Comparison of ENCODE assay signal across 16 cellular contexts in the genomic region with DNA sequence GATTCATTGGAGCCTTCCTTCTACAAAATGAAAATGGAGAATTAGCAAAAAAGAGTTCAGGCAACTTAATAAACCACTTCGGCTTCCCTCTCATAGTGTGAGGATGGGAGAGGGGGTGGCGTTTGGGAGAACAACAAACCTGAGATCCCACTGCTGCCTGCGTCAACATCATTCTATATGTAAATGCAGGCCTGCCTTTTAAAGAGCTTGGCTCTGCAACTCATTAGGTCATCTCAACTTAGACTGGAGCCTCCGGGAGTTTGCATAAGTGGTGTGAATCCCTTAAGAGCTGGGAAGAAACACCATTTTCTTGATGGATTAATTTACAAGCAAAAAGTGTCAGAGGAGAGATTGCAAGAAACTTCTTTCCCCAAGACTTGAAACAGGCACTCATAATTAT.
DNase-seq lines count a peak whose midpoint lies in the region; ATAC-seq and TF ChIP-seq lines count a peak whose summit lies in the region.
"Had no signal": no experiment of that assay in that cellular context is flagged by ENCODE, and none has a peak within 500 bp of the region (broad histone marks: within the 10 kb centered on the region; RNA-seq: fewer than 3 reads in every experiment).

No MANE protein-coding gene starts in this region.

- H3K27ac ChIP-seq in H9 (ENCODE audit: insufficient read length, low read depth, low read length) (no peak overlapping the region), iPS-20b (ENCODE audit: low read length) (no peak overlapping the region)
- H3K27ac ChIP-seq: HL-60 had no signal

- no peaks in the 10 kb centered on the region; a peak in 1 of 7 replicates for H3K36me3 Mint-ChIP-seq in H9 (ENCODE audit: insufficient read depth in 1 of 3, low read depth in 3 of 3)
- no peaks in the 10 kb centered on the region for H3K36me3 Mint-ChIP-seq in WTC11

- peak; percentile 29 for DNase-seq in H9
- no peak for DNase-seq in WTC11 (ENCODE audit: low spot score)
- DNase-seq in DMS53 (lab: John Stamatoyannopoulos, UW) = no peak
- DNase-seq: C1 segment of cervical spinal cord; Calu3; CD4-positive, alpha-beta T cell; DMS 273 treated with DMSO at 0.1 percent for 48 hours; DMS79 had no signal

- no peak overlapping the region for H3K9ac ChIP-seq in H9 (ENCODE audit: extremely low read depth, insufficient read length, low read length)
- 0 out of 2 replicates have a peak overlapping the region, but pooled peaks have one; percentile 28 for H3K9ac ChIP-seq in iPS-20b (ENCODE audit: low read depth, low read length)

- no peak overlapping the region for H3K4ac ChIP-seq in H9 (ENCODE audit: low read depth, low read length)

- H3K27ac Mint-ChIP-seq in H9 (no peak overlapping the region), WTC11 (peak overlapping the region; percentile 11; the same call in 1 of the 2 replicates)
- H3K27ac Mint-ChIP-seq: B cell; CD4-positive, alpha-beta T cell had no signal

- POLR2A ChIA-PET in WTC11 (lab: Charles Lee) = interaction anchor here (0.9 kb wide), 1 partner anchor 33 kb away, joined by 4 read pairs; no protein-coding TSS in a partner anchor

- H3T11ph ChIP-seq in H9 (ENCODE audit: low read length) = no peak overlapping the region

- peaks cover 8% of the 10 kb centered on the region; the same call in 1 of the 2 replicates for H3K4me1 ChIP-seq in H9 (ENCODE audit: insufficient read depth, low read length)
- peaks cover 9% of the 10 kb centered on the region for H3K4me1 ChIP-seq in iPS-20b (ENCODE audit: insufficient read depth, low read length)
- H3K4me1 ChIP-seq: HAP-1 had no signal

- no peak overlapping the region for H3K4me3 ChIP-seq in iPS-20b (ENCODE audit: low read length)
- H3K4me3 ChIP-seq: HAP-1, K562 had no signal

- 0 out of 5 replicates have a peak overlapping the region, but pooled peaks of 1 of the 2 experiments have one; percentile 9 for H3K4me3 Mint-ChIP-seq in H9
- H3K4me3 Mint-ChIP-seq in WTC11 = no peak overlapping the region
- H3K4me3 Mint-ChIP-seq: B cell; CD4-positive, alpha-beta T cell had no signal

- CTCF ChIA-PET in WTC11 (lab: Charles Lee) = no interaction called here

- H2AK5ac ChIP-seq in H9 (ENCODE audit: insufficient read length, low read length) = no peak overlapping the region

- no peak overlapping the region for H3K56ac ChIP-seq in H9 (ENCODE audit: insufficient read length, low read depth, low read length)

- WGBS in H9 (ENCODE audit: extremely low coverage, insufficient read length, low lambda C conversion rate) = no CpG with 5 or more reads among the region's 4 CpGs

- no peaks in the 10 kb centered on the region for H3K27me3 ChIP-seq in H9 (ENCODE audit: insufficient read depth, low read length)
- H3K27me3 ChIP-seq in iPS-20b (ENCODE audit: insufficient read depth, low read length) = no peaks in the 10 kb centered on the region

- no peaks in the 10 kb centered on the region for H3K9me3 ChIP-seq in H9 (ENCODE audit: control insufficient read depth, low read depth, low read length)
- H3K9me3 ChIP-seq in iPS-20b (ENCODE audit: insufficient read depth, low read depth, low read length) = no peaks in the 10 kb centered on the region
- H3K9me3 ChIP-seq: HAP-1 had no signal

- no peak overlapping the region for H4K8ac ChIP-seq in H9 (replicated peaks; ENCODE audit: insufficient read length, low read depth, low read length)

- no peaks in the 10 kb centered on the region for H3K36me3 ChIP-seq in iPS-20b (ENCODE audit: insufficient read depth, low read depth, low read length)
- H3K36me3 ChIP-seq: HAP-1 had no signal

- no peaks in the 10 kb centered on the region for H3K79me2 ChIP-seq in H9 (ENCODE audit: insufficient read depth, low read length)

- no peak overlapping the region for H2BK120ac ChIP-seq in H9 (ENCODE audit: low read depth, low read length, poor library complexity, severe bottlenecking)

- no peaks in the 10 kb centered on the region for H4K20me1 ChIP-seq in H9 (ENCODE audit: control insufficient read depth, insufficient read depth, insufficient read length)

- no peak overlapping the region for H3K18ac ChIP-seq in H9 (ENCODE audit: insufficient read length, low read depth, low read length)

- H3K9me3 Mint-ChIP-seq in H9 (no peaks in the 10 kb centered on the region), WTC11 (peaks cover 2% of the 10 kb centered on the region)
- H3K9me3 Mint-ChIP-seq: CD4-positive, alpha-beta T cell had no signal

- H2AFZ ChIP-seq in H9 (ENCODE audit: low read length) = no peak overlapping the region

- no peak overlapping the region for H2BK15ac ChIP-seq in H9 (ENCODE audit: low read depth, low read length)

- no peak overlapping the region for H4K5ac ChIP-seq in H9 (ENCODE audit: insufficient read length, low read depth, low read length)

- ATAC-seq in WTC11 (peak; percentile 85), esophagus mucosa (no peak), HG03097 (IDR thresholded peaks at IDR 0.05; ENCODE audit: low FRiP score, unreplicated experiment) (no peak), HG02610 (IDR thresholded peaks at IDR 0.05; ENCODE audit: unreplicated experiment) (no peak)
- ATAC-seq: K562 had no signal

- H3K4me2 ChIP-seq in H9 (ENCODE audit: insufficient read depth, insufficient read length, low read length) = no peak overlapping the region

- no peak overlapping the region for H3K23ac ChIP-seq in H9 (ENCODE audit: insufficient read length, low read depth, low read length)

- no peak overlapping the region for H3K14ac ChIP-seq in H9 (ENCODE audit: insufficient read depth, low read length)

- no peaks in the 10 kb centered on the region for H3K79me1 ChIP-seq in H9 (ENCODE audit: insufficient read depth, low read depth, low read length, poor library complexity, severe bottlenecking)

- H3K27me3 Mint-ChIP-seq in H9 (ENCODE audit: low read depth) (no peaks in the 10 kb centered on the region), WTC11 (ENCODE audit: low read depth) (no peaks in the 10 kb centered on the region; the same call in 1 of the 2 replicates)
- H3K27me3 Mint-ChIP-seq: B cell had no signal

- H3K4me1 Mint-ChIP-seq in H9 (peaks cover 20 to 31% of the 10 kb centered on the region in 2 experiments), WTC11 (peaks cover 26% of the 10 kb centered on the region)
- H3K4me1 Mint-ChIP-seq: B cell had no signal

- H2BK20ac ChIP-seq in H9 (ENCODE audit: low read depth, low read length, poor library complexity, severe bottlenecking) = no peak overlapping the region

- no peaks in the 10 kb centered on the region for H3K23me2 ChIP-seq in H9 (ENCODE audit: insufficient read length, low read depth, low read length, poor library complexity, severe bottlenecking)

- TF ChIP-seq CTCF in H9 (conservative IDR thresholded peaks at IDR 0.05) (no peak), WTC11 (IDR thresholded peaks at IDR 0.05) (no peak)

- no peak overlapping the region for H4K91ac ChIP-seq in H9 (ENCODE audit: insufficient read length, low read depth, low read length)

- no peak overlapping the region for H2BK5ac ChIP-seq in H9 (ENCODE audit: insufficient read length, low read length)

- no peak overlapping the region for H2BK12ac ChIP-seq in H9 (ENCODE audit: insufficient read length, low read depth, low read length)

TF ChIP-seq in WTC11, 78 proteins besides CTCF, POLR2A, EP300 and RAD21 (continues in another document):
- no peak for TF ChIP-seq AFF4 (CRISPR knock-in tag; IDR thresholded peaks at IDR 0.05; ENCODE audit: borderline replicate concordance)
- TF ChIP-seq MXD4 (CRISPR knock-in tag; IDR thresholded peaks at IDR 0.05; ENCODE audit: borderline replicate concordance) = no peak
- TF ChIP-seq ZSCAN18 (CRISPR knock-in tag; IDR thresholded peaks at IDR 0.05) = no peak
- TF ChIP-seq, protein P1, sequence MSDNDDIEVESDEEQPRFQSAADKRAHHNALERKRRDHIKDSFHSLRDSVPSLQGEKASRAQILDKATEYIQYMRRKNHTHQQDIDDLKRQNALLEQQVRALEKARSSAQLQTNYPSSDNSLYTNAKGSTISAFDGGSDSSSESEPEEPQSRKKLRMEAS (CRISPR knock-in tag; IDR thresholded peaks at IDR 0.05) = no peak
- TF ChIP-seq ZNF416 (CRISPR knock-in tag; IDR thresholded peaks at IDR 0.05) = no peak
- no peak for TF ChIP-seq PRRX2 (CRISPR knock-in tag; IDR thresholded peaks at IDR 0.05)
- TF ChIP-seq CBFB (CRISPR knock-in tag; IDR thresholded peaks at IDR 0.05; ENCODE audit: low read depth) = no peak
- no peak for TF ChIP-seq TEAD1 (CRISPR knock-in tag; IDR thresholded peaks at IDR 0.05)
